Comparison of ENCODE assay signal across 28 cellular contexts in the genomic region with DNA sequence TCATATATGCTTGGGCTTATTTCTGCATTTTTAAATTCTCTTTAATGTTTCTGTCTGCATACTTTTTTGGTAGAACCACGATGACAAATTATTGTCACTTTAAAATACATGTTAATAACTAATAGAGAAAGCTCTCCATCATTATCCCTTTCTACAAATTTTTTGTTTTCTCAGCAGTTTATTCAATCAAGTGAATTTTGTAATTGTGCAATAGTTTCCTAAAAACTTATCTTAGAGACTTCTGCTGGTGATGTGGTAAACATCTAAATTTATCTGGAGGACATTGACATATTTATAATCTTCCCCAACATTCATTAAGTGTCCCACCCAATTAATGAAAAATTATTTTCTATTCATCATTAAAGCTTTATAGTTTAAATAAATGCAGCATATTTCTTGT.
"Had no signal": no experiment of that assay in that cellular context is flagged by ENCODE, and none has a peak within 500 bp of the region (broad histone marks: within the 10 kb centered on the region; RNA-seq: fewer than 3 reads in every experiment).

No MANE protein-coding gene starts in this region.

- H3K4me2 ChIP-seq: hepatocyte had no signal

- H3K9me3 Mint-ChIP-seq: dendritic cell treated with granulocyte-macrophage colony-stimulating factor and Interleukin-4, amounts not matched to agents 40 ng/mL and 50 ng/mL, for 4 days; effector memory CD8-positive, alpha-beta T cell; endodermal cell had no signal

- H3K27ac ChIP-seq: coronary artery, dorsolateral prefrontal cortex, epithelial cell of prostate, esophagus muscularis mucosa, esophagus squamous epithelium, foreskin keratinocyte, gastrocnemius medialis, gastroesophageal sphincter, heart left ventricle, heart right ventricle, hepatocyte had no signal

- H3K27me3 Mint-ChIP-seq: dendritic cell treated with granulocyte-macrophage colony-stimulating factor and Interleukin-4, amounts not matched to agents 40 ng/mL and 50 ng/mL, for 4 days had no signal

- FAIRE-seq: endometrium, endothelial cell of umbilical vein had no signal

- H3K4me3 ChIP-seq: coronary artery, dorsolateral prefrontal cortex, esophagus muscularis mucosa, esophagus squamous epithelium, gastrocnemius medialis, gastroesophageal sphincter, heart left ventricle, heart right ventricle, hepatocyte had no signal

- H3K4me1 ChIP-seq: esophagus muscularis mucosa, esophagus squamous epithelium, foreskin keratinocyte, gastrocnemius medialis, gastroesophageal sphincter, heart left ventricle, heart right ventricle had no signal

- ATAC-seq: effector memory CD8-positive, alpha-beta T cell; esophagus mucosa; foreskin keratinocyte; gastrocnemius medialis; gastroesophageal sphincter; heart left ventricle; heart right ventricle had no signal

- H3K4me1 Mint-ChIP-seq: endodermal cell had no signal

- DNase-seq: cortex of kidney; dermis blood vessel endothelial cell; dorsolateral prefrontal cortex; effector CD4-positive, alpha-beta T cell; effector CD8-positive, alpha-beta T cell; effector memory CD4-positive, alpha-beta T cell; effector memory CD8-positive, alpha-beta T cell; endodermal cell; erythroblast; esophagus squamous epithelium; foreskin fibroblast; foreskin keratinocyte; foreskin melanocyte; gastrocnemius medialis; glutamatergic neuron; head of caudate nucleus; heart left ventricle; heart right ventricle; hippocampal formation had no signal

- H3K79me2 ChIP-seq: hepatocyte had no signal

- H3K27me3 ChIP-seq: esophagus muscularis mucosa, esophagus squamous epithelium, foreskin keratinocyte, gastrocnemius medialis, gastroesophageal sphincter, heart left ventricle, heart right ventricle, hepatocyte had no signal

- H3K9me3 ChIP-seq: esophagus muscularis mucosa, esophagus squamous epithelium, gastrocnemius medialis, gastroesophageal sphincter, heart right ventricle had no signal

- H3K36me3 ChIP-seq: esophagus muscularis mucosa, esophagus squamous epithelium, gastrocnemius medialis, gastroesophageal sphincter, heart left ventricle, heart right ventricle had no signal

- H3K4me3 Mint-ChIP-seq: dendritic cell treated with granulocyte-macrophage colony-stimulating factor and Interleukin-4, amounts not matched to agents 40 ng/mL and 50 ng/mL, for 4 days; effector memory CD8-positive, alpha-beta T cell; endodermal cell had no signal

- H3K27ac Mint-ChIP-seq: dendritic cell treated with granulocyte-macrophage colony-stimulating factor and Interleukin-4, amounts not matched to agents 40 ng/mL and 50 ng/mL, for 4 days; effector memory CD8-positive, alpha-beta T cell; endodermal cell had no signal

- H2AFZ ChIP-seq: hepatocyte had no signal
